Comparison of ENCODE assay signal across 17 cellular contexts in the genomic region with DNA sequence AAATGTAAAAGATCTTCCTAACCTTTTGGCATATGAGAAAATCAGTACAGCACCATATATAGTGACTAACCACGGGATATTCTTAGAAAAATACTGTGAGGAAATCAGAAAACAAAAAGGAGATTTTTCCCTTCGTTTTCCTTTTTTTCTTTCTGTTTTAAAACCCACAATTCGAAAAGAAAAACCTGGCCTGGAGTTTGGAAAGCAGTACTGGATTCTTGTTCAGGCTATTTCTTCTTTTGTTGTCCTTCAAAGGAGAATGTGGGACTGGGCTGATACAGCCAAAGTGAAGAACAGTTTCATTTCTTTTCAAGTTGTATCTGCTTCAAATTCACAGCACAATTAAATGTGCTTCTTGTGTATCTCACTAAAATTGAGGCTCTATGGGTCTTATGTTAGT.
DNase-seq lines count a peak whose midpoint lies in the region; ATAC-seq and TF ChIP-seq lines count a peak whose summit lies in the region.
"Had no signal": no experiment of that assay in that cellular context is flagged by ENCODE, and none has a peak within 500 bp of the region (broad histone marks: within the 10 kb centered on the region; RNA-seq: fewer than 3 reads in every experiment).

No MANE protein-coding gene starts in this region.

- H3K4me3 ChIP-seq in BLaER1 (no peak overlapping the region), astrocyte of the cerebellum (ENCODE audit: low read depth, low read length) (no peak overlapping the region), fibroblast of villous mesenchyme (ENCODE audit: low read depth, low read length) (peak overlapping the region; percentile 8)

- no peaks in the 10 kb centered on the region for H3K36me3 ChIP-seq in BLaER1
- H3K36me3 ChIP-seq: neutrophil had no signal

- peaks cover 11% of the 10 kb centered on the region; the same call in 1 of the 2 replicates for H3K4me1 ChIP-seq in BLaER1

- H3K9ac ChIP-seq in BLaER1: no peak overlapping the region

- H3K27me3 ChIP-seq in BLaER1: no peaks in the 10 kb centered on the region
- H3K27me3 ChIP-seq: neutrophil had no signal

- no peaks in the 10 kb centered on the region for H3K9me3 ChIP-seq in BLaER1
- H3K9me3 ChIP-seq: neutrophil had no signal

- in situ Hi-C loops in astrocyte of the cerebellum (cut with HindIII; ENCODE audit: low sequenced_read_pairs): loop anchor here (25.0 kb wide), 2 partner anchors 93 to 568 kb away; no protein-coding TSS in a partner anchor
- in situ Hi-C loops in G401 (cut with HindIII; ENCODE audit: low sequenced_read_pairs): no loop called here

- DNase-seq in astrocyte of the cerebellum (ENCODE audit: low read depth) (peak; percentile 33), fibroblast of villous mesenchyme (ENCODE audit: low read depth) (peak; percentile 3), pons (ENCODE audit: low spot score) (peak; percentile 71), SK-N-DZ (ENCODE audit: low spot score) (no peak), G401 (ENCODE audit: low spot score) (no peak)
- DNase-seq: activated CD4-positive, alpha-beta memory T cell treated with anti-CD3 and anti-CD28 coated beads for 36 hours; activated effector memory CD4-positive, alpha-beta T cell treated with anti-CD3 and anti-CD28 coated beads, Interleukin-2, amount 50 U/mL, for 16 hours; KBM-7; kidney; NCI-H146; NCI-H526 treated with DMSO at 0.1 percent for 48 hours; stimulated activated CD4-positive, alpha-beta T cell treated with anti-CD3 and anti-CD28 coated beads, Interleukin-15, amount 100 ng/mL, for 24 hours had no signal

- peak overlapping the region; percentile 32; the same call in 1 of the 2 replicates for H3K4me2 ChIP-seq in BLaER1

- no peaks in the 10 kb centered on the region for H4K20me1 ChIP-seq in BLaER1

- TF ChIP-seq CTCF in astrocyte of the cerebellum (IDR thresholded peaks at IDR 0.05; ENCODE audit: low read depth, low read length, missing control alignments): no peak
- no peak for TF ChIP-seq CTCF in fibroblast of villous mesenchyme (IDR thresholded peaks at IDR 0.05; ENCODE audit: insufficient read depth, low read depth, low read length)

- no peak overlapping the region for H3K27ac ChIP-seq in BLaER1
- H3K27ac ChIP-seq: neutrophil, RWPE1 had no signal

- ATAC-seq in HG02840 (IDR thresholded peaks at IDR 0.05; ENCODE audit: low FRiP score, unreplicated experiment): no peak
- no peak for ATAC-seq in esophagus mucosa

Comparison
In these comparisons a context has a peak if more than half of its experiments do, and no peak if none do; other contexts are left out.
1. DNase-seq: peak in astrocyte of the cerebellum (single experiment), fibroblast of villous mesenchyme (single experiment) and pons (single experiment); none in SK-N-DZ (single experiment) and G401 (single experiment).